ENCODE assay signal across 1 cellular context in genomic region chr16:50071075-50071671, GRCh38.
TF ChIP-seq lines count a peak whose summit lies in the region.

No MANE protein-coding gene starts in this region.

TF ChIP-seq in K562, 482 proteins besides CTCF, POLR2A, EP300 and RAD21 (continued from another document):
- TF ChIP-seq SMARCA4 (IDR thresholded peaks at IDR 0.05) (peak; percentile 91), ZMIZ1 (IDR thresholded peaks at IDR 0.05; ENCODE audit: low read depth in 2 of 2, low read length in 2 of 2) (peak in 1 of 2 experiments; percentile 85; a peak in 2 of 4 replicates), FOSL1 (tag; conservative IDR thresholded peaks at IDR 0.05) (peak; percentile 59), CREB1 (IDR thresholded peaks at IDR 0.05) (peak; percentile 47; the same call in 1 of the 2 replicates), CREB1 (CRISPR knock-in tag; IDR thresholded peaks at IDR 0.05) (no peak), SMARCE1 (IDR thresholded peaks at IDR 0.05) (peak; percentile 88; the same call in 1 of the 2 replicates), MNT (conservative IDR thresholded peaks at IDR 0.05) (peak in 1 of 2 experiments; percentile 50; a peak in 1 of 4 replicates), ATF7 (IDR thresholded peaks at IDR 0.05) (peak; percentile 13; the same call in 1 of the 2 replicates), ARID1B (IDR thresholded peaks at IDR 0.05) (peak; percentile 97), TCFL5 (CRISPR knock-in tag; conservative IDR thresholded peaks at IDR 0.05) (no peak), MIER1 (IDR thresholded peaks at IDR 0.05; ENCODE audit: low read depth) (no peak), MBD2 (IDR thresholded peaks at IDR 0.05; ENCODE audit: borderline replicate concordance, low read depth) (no peak), ATF1 (CRISPR knock-in tag; IDR thresholded peaks at IDR 0.05) (no peak), ATF1 (tag; IDR thresholded peaks at IDR 0.05) (peak; percentile 63), NR2C1 (IDR thresholded peaks at IDR 0.05) (no peak), NR2C1 (tag; IDR thresholded peaks at IDR 0.05) (0 out of 2 replicates have a peak, but pooled peaks have one; percentile 34), ZNF586 (CRISPR knock-in tag; conservative IDR thresholded peaks at IDR 0.05) (no peak), GATA2 (CRISPR knock-in tag; IDR thresholded peaks at IDR 0.05) (peak; percentile 92), HMG20B (CRISPR knock-in tag; IDR thresholded peaks at IDR 0.05) (no peak), FOXJ3 (CRISPR knock-in tag; IDR thresholded peaks at IDR 0.05) (no peak), BCL6 (CRISPR knock-in tag; IDR thresholded peaks at IDR 0.05) (peak; percentile 50; the same call in 1 of the 2 replicates), CBFA2T3 (IDR thresholded peaks at IDR 0.05) (peak; percentile 96), CBFA2T2 (conservative IDR thresholded peaks at IDR 0.05) (peak; percentile 91)
